In genomic region chr17:4175921-4176802, GRCh38 we compare ENCODE assay signal across 9 cellular contexts. TPM values are rescaled to one million over a fixed set of nuclear protein-coding genes. Genes with fewer than 3 reads are reported as not detected.
DNase-seq lines count a peak whose midpoint lies in the region; ATAC-seq and TF ChIP-seq lines count a peak whose summit lies in the region.
"Had no signal": no experiment of that assay in that cellular context is flagged by ENCODE, and none has a peak within 500 bp of the region (broad histone marks: within the 10 kb centered on the region; RNA-seq: fewer than 3 reads in every experiment).

No MANE protein-coding gene starts in this region.

- H3K9me3 Mint-ChIP-seq in activated T-helper 2 cell treated with anti-CD3 and anti-CD28 coated beads, Interferon-gamma antibody, Interleukin-2, Interleukin-4, amounts not matched to agents 10 μg/mL and 5 μg/mL and 100 μg/mL, durations not matched to agents 14 hours and 24 hours and 36 hours, result no peaks in the 10 kb centered on the region

- DNase-seq in activated gamma-delta T cell treated with Interleukin-2 at 50 U/mL for 16 hours (peak; percentile 34), activated gamma-delta T cell (lab: John Stamatoyannopoulos, UW) (no peak), upper lobe of right lung (no peak), cardiac septum (ENCODE audit: low spot score) (no peak)
- peak; percentile 46 for DNase-seq in activated T-helper 2 cell treated with anti-CD3 and anti-CD28 coated beads, Interferon-gamma antibody, Interleukin-2, Interleukin-4, amounts not matched to agents 10 μg/mL and 5 μg/mL and 100 μg/mL, durations not matched to agents 14 hours and 24 hours and 36 hours (ENCODE audit: low spot score)
- DNase-seq: NCI-H524 had no signal

- H3K9me3 ChIP-seq in mesodermal cell (ENCODE audit: control insufficient read depth, low read length) (no peaks in the 10 kb centered on the region), upper lobe of right lung (no peaks in the 10 kb centered on the region)

- H3K4me3 ChIP-seq in mesodermal cell (ENCODE audit: extremely low read depth, insufficient read depth, low read length, poor library complexity, severe bottlenecking), result no peak overlapping the region
- H3K4me3 ChIP-seq in upper lobe of right lung, result no peak overlapping the region

- no peaks in the 10 kb centered on the region for H3K27me3 Mint-ChIP-seq in activated T-helper 2 cell treated with anti-CD3 and anti-CD28 coated beads, Interferon-gamma antibody, Interleukin-2, Interleukin-4, amounts not matched to agents 10 μg/mL and 5 μg/mL and 100 μg/mL, durations not matched to agents 14 hours and 24 hours and 36 hours (ENCODE audit: low read depth)

- H3K27ac Mint-ChIP-seq in activated T-helper 2 cell treated with anti-CD3 and anti-CD28 coated beads, Interferon-gamma antibody, Interleukin-2, Interleukin-4, amounts not matched to agents 10 μg/mL and 5 μg/mL and 100 μg/mL, durations not matched to agents 14 hours and 24 hours and 36 hours, result peak overlapping the region; percentile 87

- WGBS in mesodermal cell (ENCODE audit: insufficient coverage in 2 of 2), 2 experiments, result 94 to 95% methylated on average over 22 to 24 of the region's 25 CpGs

- H3K36me3 ChIP-seq in mesodermal cell (ENCODE audit: control insufficient read depth, insufficient read depth, low read length) (peaks cover 92% of the 10 kb centered on the region), upper lobe of right lung (peaks cover 99% of the 10 kb centered on the region)

- peaks cover 39% of the 10 kb centered on the region for H3K4me1 Mint-ChIP-seq in activated T-helper 2 cell treated with anti-CD3 and anti-CD28 coated beads, Interferon-gamma antibody, Interleukin-2, Interleukin-4, amounts not matched to agents 10 μg/mL and 5 μg/mL and 100 μg/mL, durations not matched to agents 14 hours and 24 hours and 36 hours (ENCODE audit: low read depth)

- ATAC-seq in upper lobe of right lung (no peak), GM19452 (IDR thresholded peaks at IDR 0.05; ENCODE audit: unreplicated experiment) (no peak), GM19035 (IDR thresholded peaks at IDR 0.05; ENCODE audit: unreplicated experiment) (no peak)

- H3K4me1 ChIP-seq in mesodermal cell (ENCODE audit: control insufficient read depth, insufficient read depth, low read length, poor library complexity, severe bottlenecking), result peaks cover 4% of the 10 kb centered on the region
- no peaks in the 10 kb centered on the region for H3K4me1 ChIP-seq in upper lobe of right lung

- H3K27me3 ChIP-seq in upper lobe of right lung, result no peaks in the 10 kb centered on the region

- no peak for TF ChIP-seq CTCF in upper lobe of right lung (IDR thresholded peaks at IDR 0.05)

- intact Hi-C loops in activated T-helper 2 cell treated with anti-CD3 and anti-CD28 coated beads, Interferon-gamma antibody, Interleukin-2, Interleukin-4, amounts not matched to agents 10 μg/mL and 5 μg/mL and 100 μg/mL, durations not matched to agents 14 hours and 24 hours and 36 hours (cut with micrococcal nuclease), result loop anchor here (1.0 to 2.0 kb wide), 2 partner anchors 25 to 33 kb away; partner anchors contain the start of genes CYB5D2 and ZZEF1
- intact Hi-C loops in upper lobe of right lung (cut with DNase I), result no loop called here
- intact Hi-C loops in cardiac septum (cut with DNase I), result no loop called here

- H3K36me3 Mint-ChIP-seq in activated T-helper 2 cell treated with anti-CD3 and anti-CD28 coated beads, Interferon-gamma antibody, Interleukin-2, Interleukin-4, amounts not matched to agents 10 μg/mL and 5 μg/mL and 100 μg/mL, durations not matched to agents 14 hours and 24 hours and 36 hours (ENCODE audit: low read depth), result peaks cover 85% of the 10 kb centered on the region

- H3K27ac ChIP-seq in mesodermal cell (ENCODE audit: low read depth, low read length, severe bottlenecking) (peak overlapping the region; percentile 30), upper lobe of right lung (peak overlapping the region; percentile 6)

- H3K4me3 Mint-ChIP-seq in activated T-helper 2 cell treated with anti-CD3 and anti-CD28 coated beads, Interferon-gamma antibody, Interleukin-2, Interleukin-4, amounts not matched to agents 10 μg/mL and 5 μg/mL and 100 μg/mL, durations not matched to agents 14 hours and 24 hours and 36 hours (ENCODE audit: low read depth), result peak overlapping the region; percentile 73

RNA-seq across cellular contexts. Expression of gene CYB5D2, which starts 33.2 kb away (rescaled TPM):
- 5.4 and 6.0 TPM in 2 replicates for total RNA-seq in activated T-helper 2 cell treated with anti-CD3 and anti-CD28 coated beads, Interferon-gamma antibody, Interleukin-2, Interleukin-4, amounts not matched to agents 10 μg/mL and 5 μg/mL and 100 μg/mL, durations not matched to agents 14 hours and 24 hours and 36 hours
- 13.6 TPM for polyA plus RNA-seq in mesodermal cell (2013, experiment 1 of 2)
- 14.9 TPM for polyA plus RNA-seq in mesodermal cell (2013, experiment 2 of 2)
- total RNA-seq in upper lobe of right lung (12.5 TPM), cardiac septum (11.1 TPM)

RNA-seq across cellular contexts. Expression of gene ZZEF1, which starts 33.3 kb away (rescaled TPM):
- total RNA-seq in activated T-helper 2 cell treated with anti-CD3 and anti-CD28 coated beads, Interferon-gamma antibody, Interleukin-2, Interleukin-4, amounts not matched to agents 10 μg/mL and 5 μg/mL and 100 μg/mL, durations not matched to agents 14 hours and 24 hours and 36 hours, result 36.4 and 38.5 TPM in 2 replicates
- 15.8 TPM for polyA plus RNA-seq in mesodermal cell (2013, experiment 1 of 2)
- 12.4 TPM for polyA plus RNA-seq in mesodermal cell (2013, experiment 2 of 2)
- 50.9 TPM for total RNA-seq in upper lobe of right lung
- 36.9 TPM for total RNA-seq in cardiac septum

Comparison
In these comparisons a context has a peak if more than half of its experiments do, and no peak if none do; other contexts are left out.
1. DNase-seq: peak in activated gamma-delta T cell treated with Interleukin-2 at 50 U/mL for 16 hours (single experiment) and activated T-helper 2 cell treated with anti-CD3 and anti-CD28 coated beads, Interferon-gamma antibody, Interleukin-2, Interleukin-4, amounts not matched to agents 10 μg/mL and 5 μg/mL and 100 μg/mL, durations not matched to agents 14 hours and 24 hours and 36 hours (single experiment); none in activated gamma-delta T cell (single experiment), upper lobe of right lung (single experiment) and cardiac septum (single experiment).